In the genomic region with DNA sequence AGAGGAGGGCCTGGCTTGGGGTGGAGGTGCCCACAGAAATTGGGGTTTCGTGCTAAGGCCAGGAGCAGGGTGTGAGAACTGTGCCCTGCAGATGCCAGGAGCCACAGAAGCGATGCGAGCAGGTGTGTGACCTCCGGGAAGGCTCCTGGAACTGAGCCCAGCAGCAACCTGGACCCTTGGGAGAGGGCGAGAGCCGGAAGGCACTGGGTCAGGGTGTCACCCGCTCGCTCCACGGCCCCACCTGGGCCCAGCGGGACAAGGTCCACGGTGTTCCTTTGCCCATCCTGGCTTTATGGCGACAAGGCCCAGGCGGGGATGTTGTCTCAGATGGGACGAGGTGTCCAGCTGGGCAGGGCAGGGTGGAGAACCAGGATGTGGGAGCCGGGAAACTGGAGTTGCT, we compare ENCODE assay signal across 25 cellular contexts. TPM values are rescaled to one million over a fixed set of nuclear protein-coding genes. Genes with fewer than 3 reads are reported as not detected.
DNase-seq lines count a peak whose midpoint lies in the region; ATAC-seq, FAIRE-seq and TF ChIP-seq lines count a peak whose summit lies in the region.
"Had no signal": no experiment of that assay in that cellular context is flagged by ENCODE, and none has a peak within 500 bp of the region (broad histone marks: within the 10 kb centered on the region; RNA-seq: fewer than 3 reads in every experiment).

No MANE protein-coding gene starts in this region.

- no peak for ATAC-seq in HepG2
- ATAC-seq in right lobe of liver: no peak
- ATAC-seq in HG03354 (IDR thresholded peaks at IDR 0.05; ENCODE audit: poor library complexity, severe bottlenecking, unreplicated experiment): no peak
- ATAC-seq in gastrocnemius medialis: no peak
- no peak for ATAC-seq in SK-N-SH treated with all-trans-retinoic acid at 6 μM for 48 hours
- ATAC-seq: K562 had no signal

- no peak overlapping the region for H3K14ac ChIP-seq in H1 (ENCODE audit: insufficient read length)

- H3K4me3 ChIP-seq in HepG2 (replicated peaks in 1 of 3; ENCODE audit: insufficient read depth in 1 of 3, low read depth in 2 of 3, low read length in 3 of 3): no peak overlapping the region
- H3K4me3 ChIP-seq in right lobe of liver: no peak overlapping the region
- H3K4me3 ChIP-seq in H1 (ENCODE audit: extremely low read depth in 1 of 4, insufficient read depth in 2 of 4, low read depth in 3 of 4, low read length in 4 of 4): no peak overlapping the region
- no peak overlapping the region for H3K4me3 ChIP-seq in osteoblast (ENCODE audit: insufficient read depth, low read length)
- H3K4me3 ChIP-seq in gastrocnemius medialis: no peak overlapping the region
- H3K4me3 ChIP-seq: K562, MG63, SK-N-MC had no signal

- TF ChIP-seq EP300 in HepG2 (IDR thresholded peaks at IDR 0.05; ENCODE audit: low read depth in 2 of 2, low read length in 2 of 2): no peak
- no peak for TF ChIP-seq EP300 in HepG2 (CRISPR knock-in tag; IDR thresholded peaks at IDR 0.05; ENCODE audit: borderline replicate concordance)
- TF ChIP-seq EP300 in H1 (IDR thresholded peaks at IDR 0.05; ENCODE audit: borderline replicate concordance in 1 of 2, low read depth in 2 of 2, low read length in 2 of 2): no peak

- H3K79me2 ChIP-seq in HepG2 (ENCODE audit: insufficient read depth, low read length): no peaks in the 10 kb centered on the region
- no peaks in the 10 kb centered on the region for H3K79me2 ChIP-seq in H1 (ENCODE audit: control insufficient read depth in 1 of 2, insufficient read depth in 2 of 2, low read length in 2 of 2)
- H3K79me2 ChIP-seq in osteoblast (ENCODE audit: insufficient read depth, low read length): no peaks in the 10 kb centered on the region

- H2BK12ac ChIP-seq in H1 (ENCODE audit: low read depth, low read length): no peak overlapping the region

- no peak overlapping the region for H3K18ac ChIP-seq in H1 (ENCODE audit: extremely low read depth, low read length)

- H2AFZ ChIP-seq in HepG2 (ENCODE audit: low read length): no peak overlapping the region
- no peak overlapping the region for H2AFZ ChIP-seq in H1 (ENCODE audit: low read length)
- no peak overlapping the region for H2AFZ ChIP-seq in osteoblast (ENCODE audit: low read length)

- no peak overlapping the region for H3K4ac ChIP-seq in H1 (replicated peaks; ENCODE audit: insufficient read length, low read depth, low read length)

- H4K20me1 ChIP-seq in HepG2 (ENCODE audit: insufficient read depth, low read length) (no peaks in the 10 kb centered on the region), H1 (replicated peaks in 1 of 2; ENCODE audit: control insufficient read depth in 1 of 2, insufficient read depth in 2 of 2, low read length in 2 of 2) (no peaks in the 10 kb centered on the region), osteoblast (ENCODE audit: insufficient read depth, low read length) (no peaks in the 10 kb centered on the region)

- no peak overlapping the region for H2BK120ac ChIP-seq in H1 (replicated peaks; ENCODE audit: low read depth, low read length)

- DNase-seq in HepG2 (ENCODE audit: low spot score) (no peak), right lobe of liver (no peak), H1 (ENCODE audit: low read depth in 1 of 2, low spot score in 2 of 2) (no peak), osteoblast (ENCODE audit: insufficient read length, low spot score, missing footprints) (peak; percentile 30), gastrocnemius medialis (no peak)
- DNase-seq: GDM1; MG63; NCI-H1417; NCI-H1694 treated with DMSO at 0.1 percent for 48 hours; NCI-H2081 treated with DMSO at 0.1 percent for 48 hours; NCI-H446 treated with DMSO at 0.1 percent for 48 hours; NCI-H526 treated with DMSO at 0.1 percent for 48 hours; NK-92 treated with Interleukin-12 subunit alpha and Interleukin-12 subunit beta, amount 100 ng/mL, for 24 hours; SHP77 had no signal

- in situ Hi-C loops in HepG2 (cut with HindIII; ENCODE audit: extremely low pct_ligation_motif_present, low pct_unique_long_range_greater_than_20kb) (no loop called here), gastrocnemius medialis (cut with MboI; ENCODE audit: low sequenced_read_pairs in 4 of 4) (no loop called here)

- H2BK20ac ChIP-seq in H1 (ENCODE audit: low read length): no peak overlapping the region

- TF ChIP-seq POLR2A in HepG2 (IDR thresholded peaks at IDR 0.05; ENCODE audit: insufficient read depth in 1 of 2, low read depth in 2 of 2, low read length in 2 of 2) (no peak), right lobe of liver (IDR thresholded peaks at IDR 0.05) (no peak), H1 (IDR thresholded peaks at IDR 0.05; ENCODE audit: control extremely low read depth in 1 of 2, low read depth in 2 of 2, low read length in 2 of 2) (no peak), gastrocnemius medialis (IDR thresholded peaks at IDR 0.05) (no peak)

- H2BK5ac ChIP-seq in H1 (ENCODE audit: low read depth, low read length): no peak overlapping the region

- FAIRE-seq in HepG2 (lab: Jason Lieb, UNC): no peak
- no peak for FAIRE-seq in H1 (lab: Jason Lieb, UNC)
- FAIRE-seq: GM18507, H54, K562, RCC 7860 had no signal

- H3K27me3 ChIP-seq in HepG2 (ENCODE audit: control insufficient read depth in 1 of 2, insufficient read depth in 2 of 2, low read length in 2 of 2) (no peaks in the 10 kb centered on the region), right lobe of liver (no peaks in the 10 kb centered on the region), H1 (replicated peaks in 1 of 4; ENCODE audit: control insufficient read depth in 3 of 4, extremely low read depth in 1 of 4, insufficient read depth in 3 of 4, low read length in 3 of 4) (no peaks in the 10 kb centered on the region), osteoblast (ENCODE audit: insufficient read depth, low read length) (no peaks in the 10 kb centered on the region), gastrocnemius medialis (peaks cover 6 to 23% (median 23%) of the 10 kb centered on the region in 3 donors)
- H3K27me3 ChIP-seq: MG63 had no signal

- CTCF ChIA-PET in HepG2 (lab: Yijun Ruan, JAX; ENCODE audit: low intra/inter-chr PET ratio, low total read pairs): no interaction called here
- CTCF ChIA-PET in H1 (lab: Charles Lee; ENCODE audit: partially characterized antibody): interaction anchor here (1.1 to 1.8 kb wide), 4 partner anchors 13 to 222 kb away, joined by 3 to 4 read pairs (median 4); no protein-coding TSS in a partner anchor

- no peaks in the 10 kb centered on the region for H3K79me1 ChIP-seq in H1 (ENCODE audit: low read depth, low read length)

- intact Hi-C loops in HepG2 (cut with micrococcal nuclease; ENCODE audit: unreplicated experiment): no loop called here
- intact Hi-C loops in right lobe of liver (cut with DNase I): no loop called here
- intact Hi-C loops in gastrocnemius medialis (cut with DNase I; ENCODE audit: low total_unique reads): no loop called here

- TF ChIP-seq CTCF in HepG2 (CRISPR knock-in tag; IDR thresholded peaks at IDR 0.05) (no peak), right lobe of liver (IDR thresholded peaks at IDR 0.05) (no peak), H1 (IDR thresholded peaks at IDR 0.05; ENCODE audit: control extremely low read depth in 1 of 3, insufficient read depth in 1 of 3, low read depth in 1 of 3, low read length in 3 of 3) (no peak), osteoblast (IDR thresholded peaks at IDR 0.05; ENCODE audit: extremely low read depth, low read depth, low read length) (no peak), gastrocnemius medialis (IDR thresholded peaks at IDR 0.05 in 4 of 5, conservative IDR thresholded peaks at IDR 0.05 in 1 of 5) (no peak)

- H3K23me2 ChIP-seq in H1 (ENCODE audit: low read depth, low read length): no peaks in the 10 kb centered on the region

- no peak overlapping the region for H3K23ac ChIP-seq in H1 (ENCODE audit: insufficient read length)

- H3K9me3 ChIP-seq in HepG2 (ENCODE audit: low read length): no peaks in the 10 kb centered on the region; the same call in 1 of the 2 replicates
- no peaks in the 10 kb centered on the region for H3K9me3 ChIP-seq in right lobe of liver
- H3K9me3 ChIP-seq in H1 (ENCODE audit: insufficient read depth in 2 of 2, low read depth in 1 of 2, low read length in 1 of 2): peaks cover 2 to 21% of the 10 kb centered on the region in 2 experiments; a peak in 1 of 4 replicates
- no peaks in the 10 kb centered on the region for H3K9me3 ChIP-seq in osteoblast (ENCODE audit: low read depth, low read length)
- no peaks in the 10 kb centered on the region for H3K9me3 ChIP-seq in gastrocnemius medialis
- H3K9me3 ChIP-seq: MG63 had no signal

- WGBS in HepG2 (ENCODE audit: low lambda C conversion rate): 76% methylated on average over 10 of the region's 15 CpGs
- WGBS in right lobe of liver (ENCODE audit: insufficient coverage, low coverage, low lambda C conversion rate, missing lambda C conversion rate): 73% methylated on average over 2 of the region's 15 CpGs
- 92% methylated on average over 15 of the region's 15 CpGs; no CpG with 5 or more reads in 1 of the 2 experiments for WGBS in H1 (ENCODE audit: extremely low coverage in 1 of 2, insufficient coverage in 1 of 2, insufficient read length in 1 of 2, insufficient replicate concordance in 2 of 2, low coverage in 1 of 2, low lambda C conversion rate in 2 of 2, missing lambda C conversion rate in 1 of 2), 2 experiments

- H4K8ac ChIP-seq in H1 (ENCODE audit: extremely low read depth, insufficient read depth, low read length): peak overlapping the region; percentile 3; the same call in 1 of the 2 replicates

- H3K56ac ChIP-seq in H1 (replicated peaks; ENCODE audit: insufficient read length, low read depth, low read length): no peak overlapping the region

- H2AK5ac ChIP-seq in H1 (ENCODE audit: low read depth, low read length): no peak overlapping the region

- H4K5ac ChIP-seq in H1 (ENCODE audit: insufficient read length, low read depth, low read length): no peak overlapping the region

- POLR2A ChIA-PET in HepG2 (lab: Yijun Ruan, JAX) (no interaction called here), H1 (lab: Charles Lee; ENCODE audit: partially characterized antibody) (interaction anchor here (0.8 kb wide), 1 partner anchor 60 kb away, joined by 4 read pairs; no protein-coding TSS in a partner anchor)

- H3K36me3 ChIP-seq in HepG2 (replicated peaks in 1 of 2; ENCODE audit: control insufficient read depth in 1 of 2, insufficient read depth in 2 of 2, low read length in 2 of 2) (no peaks in the 10 kb centered on the region), right lobe of liver (no peaks in the 10 kb centered on the region), H1 (ENCODE audit: control insufficient read depth in 2 of 4, insufficient read depth in 4 of 4, low read length in 3 of 4) (no peaks in the 10 kb centered on the region), osteoblast (ENCODE audit: insufficient read depth, low read length) (no peaks in the 10 kb centered on the region), gastrocnemius medialis (no peaks in the 10 kb centered on the region)
- H3K36me3 ChIP-seq: MG63 had no signal

- H3K27ac ChIP-seq in HepG2 (ENCODE audit: extremely low read length, insufficient read depth, low read length) (no peak overlapping the region), right lobe of liver (no peak overlapping the region), H1 (ENCODE audit: low read depth, low read length) (no peak overlapping the region), osteoblast (ENCODE audit: low read depth, low read length) (no peak overlapping the region), gastrocnemius medialis (no peak overlapping the region)
- H3K27ac ChIP-seq: C4-2B, SK-N-MC had no signal

- no peak overlapping the region; the same call in 1 of the 2 replicates for H2BK15ac ChIP-seq in H1 (ENCODE audit: low read length)

- H3K9ac ChIP-seq in HepG2 (ENCODE audit: insufficient read depth, low read depth, low read length) (no peak overlapping the region), H1 (replicated peaks in 1 of 4; ENCODE audit: extremely low read depth in 1 of 4, low read depth in 3 of 4, low read length in 3 of 4) (no peak overlapping the region; a peak in 2 of 7 replicates)

- no peak overlapping the region for H3K4me2 ChIP-seq in HepG2 (ENCODE audit: low read depth, low read length)
- H3K4me2 ChIP-seq in H1 (ENCODE audit: insufficient read depth in 1 of 2, low read depth in 2 of 2, low read length in 2 of 2): no peak overlapping the region
- H3K4me2 ChIP-seq in osteoblast (ENCODE audit: insufficient read depth, low read length): no peak overlapping the region

- BruUV-seq in HepG2 (replicated peaks; lab: Mats Ljungman, UMichigan): no TSS peak

- peaks cover 45% of the 10 kb centered on the region for H3K4me1 ChIP-seq in HepG2 (ENCODE audit: insufficient read depth, low read length)
- no peaks in the 10 kb centered on the region for H3K4me1 ChIP-seq in right lobe of liver
- H3K4me1 ChIP-seq in H1 (replicated peaks in 1 of 4; ENCODE audit: control insufficient read depth in 3 of 4, insufficient read depth in 4 of 4, low read length in 3 of 4): peaks cover 0 to 5% (median 3%) of the 10 kb centered on the region in 4 experiments; a peak in 3 of 7 replicates
- H3K4me1 ChIP-seq in osteoblast (ENCODE audit: insufficient read depth, low read length): peaks cover 21% of the 10 kb centered on the region
- H3K4me1 ChIP-seq in gastrocnemius medialis: no peaks in the 10 kb centered on the region

- TF ChIP-seq RAD21 in HepG2 (CRISPR knock-in tag; IDR thresholded peaks at IDR 0.05) (no peak), H1 (IDR thresholded peaks at IDR 0.05 in 1 of 2, conservative IDR thresholded peaks at IDR 0.05 in 1 of 2; ENCODE audit: low read depth in 2 of 2, low read length in 2 of 2) (no peak)

- no peak overlapping the region for H4K91ac ChIP-seq in H1 (replicated peaks; ENCODE audit: insufficient read length, low read length)

RNA-seq across cellular contexts. Expression of gene MISP, which starts 4.2 kb away (rescaled TPM):
- total RNA-seq in HepG2 (2016; rRNA removed; fragmentation: Illumina TruSeq; extraction: Trizol) (1.1 and 1.3 TPM in 2 replicates), right lobe of liver (under 1 TPM in 1 of 6 experiments, not detected in 5; 0.09 TPM), osteoblast (0.36 and 0.59 TPM in 2 replicates), gastrocnemius medialis (1 to 10 TPM in 1 of 4 donors, not detected in 3; 1.2 TPM)
- total RNA-seq in HepG2 (2016; cell fraction: cytosol; rRNA removed; fragmentation: Illumina TruSeq; extraction: Trizol; ENCODE audit: low read depth): 0.30 and 0.35 TPM in 2 replicates
- 0.77 and 1.3 TPM in 2 replicates for total RNA-seq in HepG2 (2016; cell fraction: insoluble cytoplasmic fraction; rRNA removed; fragmentation: Illumina TruSeq; extraction: Trizol)
- 0.77 and 0.96 TPM in 2 replicates for total RNA-seq in HepG2 (2016; cell fraction: membrane; rRNA removed; fragmentation: Illumina TruSeq; extraction: Trizol)
- total RNA-seq in HepG2 (2016; cell fraction: nucleus; rRNA removed; fragmentation: Illumina TruSeq; extraction: Trizol): 0.78 and 0.99 TPM in 2 replicates
- polyA plus RNA-seq in HepG2 (2011; rRNA removed) (0.67 and 0.71 TPM in 2 replicates), H1 (2011; rRNA removed) (0.45 and 0.52 TPM in 2 replicates)
- 0.53 and 0.71 TPM in 2 replicates for polyA plus RNA-seq in HepG2 (2011; cell fraction: cytosol; rRNA removed)
- polyA plus RNA-seq in HepG2 (2011; cell fraction: nucleus; rRNA removed): 0.81 and 0.85 TPM in 2 replicates
- 2.1 and 3.1 TPM in 2 replicates for polyA plus RNA-seq in HepG2 (2012)
- 0.23 and 0.32 TPM in 2 replicates for polyA plus RNA-seq in HepG2 (2016; cell fraction: cytosol; fragmentation: Illumina TruSeq; extraction: Trizol; ENCODE audit: low read depth)
- 1.2 and 1.5 TPM in 2 replicates for polyA plus RNA-seq in HepG2 (2016; cell fraction: insoluble cytoplasmic fraction; fragmentation: Illumina TruSeq; extraction: Trizol; ENCODE audit: low read depth)
- 0.40 and 0.79 TPM in 2 replicates for polyA plus RNA-seq in HepG2 (2016; cell fraction: membrane; fragmentation: Illumina TruSeq; extraction: Trizol; ENCODE audit: low read depth)
- polyA plus RNA-seq in HepG2 (2016; cell fraction: nucleus; fragmentation: Illumina TruSeq; extraction: Trizol; ENCODE audit: insufficient read depth, low read depth): 1.2 and 1.6 TPM in 2 replicates
- 1.2 and 37.0 TPM in 2 replicates for polyA minus RNA-seq in HepG2 (2011; rRNA and poly(A)+ RNA removed; ENCODE audit: low replicate concordance)
- 0.62 and 0.99 TPM in 2 replicates for polyA minus RNA-seq in HepG2 (2011; cell fraction: cytosol; rRNA and poly(A)+ RNA removed)
- polyA minus RNA-seq in HepG2 (2011; cell fraction: nucleus; rRNA and poly(A)+ RNA removed): 0.37 and 0.39 TPM in 2 replicates
- total RNA-seq in H1 (2021; fragmentation: NEBNext Ultra II Directional; extraction: Animal tissue kit (Norgen Biotek cat#: 25700)): 0.43 and 0.54 TPM in 2 replicates
- polyA plus RNA-seq in H1 (2011; cell fraction: cytosol; rRNA removed): 0.45 TPM
- polyA plus RNA-seq in H1 (2011; cell fraction: nucleus; rRNA removed): 0.77 TPM
- polyA plus RNA-seq in H1 (2012, experiment 1 of 2): 0.35 to 0.93 TPM (median 0.72 TPM) in 4 replicates
- 0.84 TPM for polyA plus RNA-seq in H1 (2012, experiment 2 of 2)
- polyA plus RNA-seq in H1 (2013, experiment 1 of 2): 0.26 TPM
- polyA plus RNA-seq in H1 (2013, experiment 2 of 2): 0.39 TPM
- 0.41 and 0.46 TPM in 2 replicates for polyA minus RNA-seq in H1 (2011; rRNA and poly(A)+ RNA removed)
- polyA minus RNA-seq in H1 (2011; cell fraction: cytosol; rRNA and poly(A)+ RNA removed): 1.2 TPM
- 0.60 TPM for polyA minus RNA-seq in H1 (2011; cell fraction: nucleus; rRNA and poly(A)+ RNA removed)

RNA-seq across cellular contexts. Expression of gene PTBP1, which starts 42.2 kb away (rescaled TPM):
- 188 and 195 TPM in 2 replicates for total RNA-seq in HepG2 (2016; rRNA removed; fragmentation: Illumina TruSeq; extraction: Trizol)
- 49.8 and 51.1 TPM in 2 replicates for total RNA-seq in HepG2 (2016; cell fraction: cytosol; rRNA removed; fragmentation: Illumina TruSeq; extraction: Trizol; ENCODE audit: low read depth)
- 161 and 198 TPM in 2 replicates for total RNA-seq in HepG2 (2016; cell fraction: insoluble cytoplasmic fraction; rRNA removed; fragmentation: Illumina TruSeq; extraction: Trizol)
- total RNA-seq in HepG2 (2016; cell fraction: membrane; rRNA removed; fragmentation: Illumina TruSeq; extraction: Trizol): 106 and 109 TPM in 2 replicates
- 117 and 125 TPM in 2 replicates for total RNA-seq in HepG2 (2016; cell fraction: nucleus; rRNA removed; fragmentation: Illumina TruSeq; extraction: Trizol)
- 288 and 314 TPM in 2 replicates for polyA plus RNA-seq in HepG2 (2011; rRNA removed)
- 80.5 and 107 TPM in 2 replicates for polyA plus RNA-seq in HepG2 (2011; cell fraction: cytosol; rRNA removed)
- 339 and 475 TPM in 2 replicates for polyA plus RNA-seq in HepG2 (2011; cell fraction: nucleus; rRNA removed)
- polyA plus RNA-seq in HepG2 (2012): 291 and 347 TPM in 2 replicates
- polyA plus RNA-seq in HepG2 (2016; cell fraction: cytosol; fragmentation: Illumina TruSeq; extraction: Trizol; ENCODE audit: low read depth): 51.1 and 55.1 TPM in 2 replicates
- 208 and 235 TPM in 2 replicates for polyA plus RNA-seq in HepG2 (2016; cell fraction: insoluble cytoplasmic fraction; fragmentation: Illumina TruSeq; extraction: Trizol; ENCODE audit: low read depth)
- 112 TPM in 2 replicates for polyA plus RNA-seq in HepG2 (2016; cell fraction: membrane; fragmentation: Illumina TruSeq; extraction: Trizol; ENCODE audit: low read depth)
- polyA plus RNA-seq in HepG2 (2016; cell fraction: nucleus; fragmentation: Illumina TruSeq; extraction: Trizol; ENCODE audit: insufficient read depth, low read depth): 264 and 280 TPM in 2 replicates
- polyA minus RNA-seq in HepG2 (2011; rRNA and poly(A)+ RNA removed; ENCODE audit: low replicate concordance): 302 and 434 TPM in 2 replicates
- 155 and 182 TPM in 2 replicates for polyA minus RNA-seq in HepG2 (2011; cell fraction: cytosol; rRNA and poly(A)+ RNA removed)
- polyA minus RNA-seq in HepG2 (2011; cell fraction: nucleus; rRNA and poly(A)+ RNA removed): 142 and 164 TPM in 2 replicates
- 100 to 1,000 TPM in 5 of 6 experiments, 10 to 100 TPM in 1; 91.1 to 150 (median 129) TPM for total RNA-seq in right lobe of liver
- total RNA-seq in H1 (2021; fragmentation: NEBNext Ultra II Directional; extraction: Animal tissue kit (Norgen Biotek cat#: 25700)): 873 and 888 TPM in 2 replicates
- polyA plus RNA-seq in H1 (2011; rRNA removed): 528 and 645 TPM in 2 replicates
- 260 TPM for polyA plus RNA-seq in H1 (2011; cell fraction: cytosol; rRNA removed)
- 826 TPM for polyA plus RNA-seq in H1 (2011; cell fraction: nucleus; rRNA removed)
- 649 to 848 TPM (median 690 TPM) in 4 replicates for polyA plus RNA-seq in H1 (2012, experiment 1 of 2)
- 847 TPM for polyA plus RNA-seq in H1 (2012, experiment 2 of 2)
- polyA plus RNA-seq in H1 (2013, experiment 1 of 2): 606 TPM
- polyA plus RNA-seq in H1 (2013, experiment 2 of 2): 550 TPM
- polyA minus RNA-seq in H1 (2011; rRNA and poly(A)+ RNA removed): 439 and 460 TPM in 2 replicates
- 362 TPM for polyA minus RNA-seq in H1 (2011; cell fraction: cytosol; rRNA and poly(A)+ RNA removed)
- 312 TPM for polyA minus RNA-seq in H1 (2011; cell fraction: nucleus; rRNA and poly(A)+ RNA removed)
- total RNA-seq in osteoblast: 106 and 124 TPM in 2 replicates
- total RNA-seq in gastrocnemius medialis: 10 to 100 TPM; 29.8 to 51.7 (median 36.7) TPM

RNA-seq across cellular contexts. Expression of gene PALM, which starts 46.3 kb away (rescaled TPM):
- total RNA-seq in HepG2 (2016; rRNA removed; fragmentation: Illumina TruSeq; extraction: Trizol) (9.7 and 10.8 TPM in 2 replicates), right lobe of liver (10 to 100 TPM in 2 of 6 experiments, 1 to 10 TPM in 4; 4.6 to 12.7 (median 7.1) TPM), osteoblast (9.7 and 10.5 TPM in 2 replicates), gastrocnemius medialis (10 to 100 TPM in 1 of 4 donors, 1 to 10 TPM in 3; 4.4 to 10.2 (median 7.2) TPM)
- 8.3 and 10.1 TPM in 2 replicates for total RNA-seq in HepG2 (2016; cell fraction: cytosol; rRNA removed; fragmentation: Illumina TruSeq; extraction: Trizol; ENCODE audit: low read depth)
- 6.4 and 11.8 TPM in 2 replicates for total RNA-seq in HepG2 (2016; cell fraction: insoluble cytoplasmic fraction; rRNA removed; fragmentation: Illumina TruSeq; extraction: Trizol)
- 16.6 and 19.9 TPM in 2 replicates for total RNA-seq in HepG2 (2016; cell fraction: membrane; rRNA removed; fragmentation: Illumina TruSeq; extraction: Trizol)
- total RNA-seq in HepG2 (2016; cell fraction: nucleus; rRNA removed; fragmentation: Illumina TruSeq; extraction: Trizol): 6.7 and 6.9 TPM in 2 replicates
- polyA plus RNA-seq in HepG2 (2011; rRNA removed) (4.0 and 5.4 TPM in 2 replicates), H1 (2011; rRNA removed) (5.7 and 13.0 TPM in 2 replicates)
- 3.7 and 4.7 TPM in 2 replicates for polyA plus RNA-seq in HepG2 (2011; cell fraction: cytosol; rRNA removed)
- polyA plus RNA-seq in HepG2 (2011; cell fraction: nucleus; rRNA removed): 6.0 and 7.8 TPM in 2 replicates
- 12.4 and 19.1 TPM in 2 replicates for polyA plus RNA-seq in HepG2 (2012)
- 9.4 and 11.9 TPM in 2 replicates for polyA plus RNA-seq in HepG2 (2016; cell fraction: cytosol; fragmentation: Illumina TruSeq; extraction: Trizol; ENCODE audit: low read depth)
- 15.1 and 19.3 TPM in 2 replicates for polyA plus RNA-seq in HepG2 (2016; cell fraction: insoluble cytoplasmic fraction; fragmentation: Illumina TruSeq; extraction: Trizol; ENCODE audit: low read depth)
- 19.1 and 21.1 TPM in 2 replicates for polyA plus RNA-seq in HepG2 (2016; cell fraction: membrane; fragmentation: Illumina TruSeq; extraction: Trizol; ENCODE audit: low read depth)
- 18.9 and 19.6 TPM in 2 replicates for polyA plus RNA-seq in HepG2 (2016; cell fraction: nucleus; fragmentation: Illumina TruSeq; extraction: Trizol; ENCODE audit: insufficient read depth, low read depth)
- polyA minus RNA-seq in HepG2 (2011; rRNA and poly(A)+ RNA removed; ENCODE audit: low replicate concordance): 1.1 and 5.2 TPM in 2 replicates
- 5.4 and 5.6 TPM in 2 replicates for polyA minus RNA-seq in HepG2 (2011; cell fraction: cytosol; rRNA and poly(A)+ RNA removed)
- polyA minus RNA-seq in HepG2 (2011; cell fraction: nucleus; rRNA and poly(A)+ RNA removed): 2.2 TPM in 2 replicates
- total RNA-seq in H1 (2021; fragmentation: NEBNext Ultra II Directional; extraction: Animal tissue kit (Norgen Biotek cat#: 25700)): 16.5 TPM in 2 replicates
- 6.8 TPM for polyA plus RNA-seq in H1 (2011; cell fraction: cytosol; rRNA removed)
- polyA plus RNA-seq in H1 (2011; cell fraction: nucleus; rRNA removed): 10.6 TPM
- 10.4 to 27.0 TPM (median 21.8 TPM) in 4 replicates for polyA plus RNA-seq in H1 (2012, experiment 1 of 2)
- polyA plus RNA-seq in H1 (2012, experiment 2 of 2): 11.9 TPM
- polyA plus RNA-seq in H1 (2013, experiment 1 of 2): 12.6 TPM
- 14.1 TPM for polyA plus RNA-seq in H1 (2013, experiment 2 of 2)
- 1.7 and 1.8 TPM in 2 replicates for polyA minus RNA-seq in H1 (2011; rRNA and poly(A)+ RNA removed)
- polyA minus RNA-seq in H1 (2011; cell fraction: cytosol; rRNA and poly(A)+ RNA removed): 5.1 TPM
- 6.4 TPM for polyA minus RNA-seq in H1 (2011; cell fraction: nucleus; rRNA and poly(A)+ RNA removed)

RNA-seq across cellular contexts. Expression of gene PRSS57, which starts 59.8 kb away (rescaled TPM):
- not detected in 2 replicates for total RNA-seq in HepG2 (2016; rRNA removed; fragmentation: Illumina TruSeq; extraction: Trizol)
- not detected in 2 replicates for total RNA-seq in HepG2 (2016; cell fraction: cytosol; rRNA removed; fragmentation: Illumina TruSeq; extraction: Trizol; ENCODE audit: low read depth)
- not detected in 2 replicates for total RNA-seq in HepG2 (2016; cell fraction: insoluble cytoplasmic fraction; rRNA removed; fragmentation: Illumina TruSeq; extraction: Trizol)
- total RNA-seq in HepG2 (2016; cell fraction: membrane; rRNA removed; fragmentation: Illumina TruSeq; extraction: Trizol): not detected in 2 replicates
- total RNA-seq in HepG2 (2016; cell fraction: nucleus; rRNA removed; fragmentation: Illumina TruSeq; extraction: Trizol): not detected in 2 replicates
- 0.12 and 0.20 TPM in 2 replicates for polyA plus RNA-seq in HepG2 (2011; rRNA removed)
- polyA plus RNA-seq in HepG2 (2011; cell fraction: cytosol; rRNA removed): 0.10 and 0.20 TPM in 2 replicates
- polyA plus RNA-seq in HepG2 (2011; cell fraction: nucleus; rRNA removed): not detected in 2 replicates
- 0.13 and 0.16 TPM in 2 replicates for polyA plus RNA-seq in HepG2 (2012)
- not detected in 2 replicates for polyA plus RNA-seq in HepG2 (2016; cell fraction: cytosol; fragmentation: Illumina TruSeq; extraction: Trizol; ENCODE audit: low read depth)
- not detected in 2 replicates for polyA plus RNA-seq in HepG2 (2016; cell fraction: insoluble cytoplasmic fraction; fragmentation: Illumina TruSeq; extraction: Trizol; ENCODE audit: low read depth)
- not detected in 2 replicates for polyA plus RNA-seq in HepG2 (2016; cell fraction: membrane; fragmentation: Illumina TruSeq; extraction: Trizol; ENCODE audit: low read depth)
- polyA plus RNA-seq in HepG2 (2016; cell fraction: nucleus; fragmentation: Illumina TruSeq; extraction: Trizol; ENCODE audit: insufficient read depth, low read depth): not detected in 2 replicates
- polyA minus RNA-seq in HepG2 (2011; rRNA and poly(A)+ RNA removed; ENCODE audit: low replicate concordance): not detected in 2 replicates
- polyA minus RNA-seq in HepG2 (2011; cell fraction: cytosol; rRNA and poly(A)+ RNA removed): not detected in 2 replicates
- not detected in 2 replicates for polyA minus RNA-seq in HepG2 (2011; cell fraction: nucleus; rRNA and poly(A)+ RNA removed)
- under 1 TPM in 1 of 6 experiments, not detected in 5; 0.20 TPM for total RNA-seq in right lobe of liver
- not detected in 2 replicates for total RNA-seq in H1 (2021; fragmentation: NEBNext Ultra II Directional; extraction: Animal tissue kit (Norgen Biotek cat#: 25700))
- 0.09 TPM in 1 of 2 replicates, not detected in the other for polyA plus RNA-seq in H1 (2011; rRNA removed)
- 0.18 TPM for polyA plus RNA-seq in H1 (2011; cell fraction: cytosol; rRNA removed)
- polyA plus RNA-seq in H1 (2011; cell fraction: nucleus; rRNA removed): not detected
- polyA plus RNA-seq in H1 (2012, experiment 1 of 2): not detected in 4 replicates
- polyA plus RNA-seq in H1 (2012, experiment 2 of 2): not detected
- 0.04 TPM for polyA plus RNA-seq in H1 (2013, experiment 1 of 2)
- polyA plus RNA-seq in H1 (2013, experiment 2 of 2): 0.07 TPM
- 0.22 TPM in 1 of 2 replicates, not detected in the other for polyA minus RNA-seq in H1 (2011; rRNA and poly(A)+ RNA removed)
- polyA minus RNA-seq in H1 (2011; cell fraction: cytosol; rRNA and poly(A)+ RNA removed): not detected
- not detected for polyA minus RNA-seq in H1 (2011; cell fraction: nucleus; rRNA and poly(A)+ RNA removed)
- not detected in 2 replicates for total RNA-seq in osteoblast
- not detected for total RNA-seq in gastrocnemius medialis
- total RNA-seq: A172, LHCN-M2, OCI-LY7 had no signal
